ENCODE assay signal across 18 cellular contexts in genomic region chr15:36879568-36880225, GRCh38.
DNase-seq lines count a peak whose midpoint lies in the region; ATAC-seq and TF ChIP-seq lines count a peak whose summit lies in the region.
"Had no signal": no experiment of that assay in that cellular context is flagged by ENCODE, and none has a peak within 500 bp of the region (broad histone marks: within the 10 kb centered on the region; RNA-seq: fewer than 3 reads in every experiment).

No MANE protein-coding gene starts in this region.

- H3K4me3 ChIP-seq in HUES6 (ENCODE audit: low read depth, low read length) (peak overlapping the region; percentile 57), ectodermal cell (ENCODE audit: insufficient read depth, low read depth, low read length) (peak overlapping the region; percentile 29), retinal pigment epithelial cell (ENCODE audit: low read length) (peak overlapping the region; percentile 46)
- H3K4me3 ChIP-seq: thyroid gland had no signal

- peak; percentile 77 for DNase-seq in left kidney (ENCODE audit: low read depth, low spot score)
- DNase-seq in retinal pigment epithelial cell (ENCODE audit: low read depth): no peak
- DNase-seq in NCI-H1930 (lab: John Stamatoyannopoulos, UW): no peak
- DNase-seq: activated naive CD8-positive, alpha-beta T cell treated with anti-CD3 and anti-CD28 coated beads for 36 hours; CD4-positive, alpha-beta T cell; GDM1; MV-4-11; naive B cell; NCI-H187 treated with DMSO at 0.1 percent for 48 hours; stimulated activated CD4-positive, alpha-beta T cell treated with anti-CD3 and anti-CD28 coated beads, Interleukin-2, amount 100 ng/mL, for 48 hours; stimulated activated naive CD4-positive, alpha-beta T cell treated with Interleukin-2 at 50 U/mL for 16 hours; thyroid gland had no signal

- H3K27me3 ChIP-seq in HUES6 (ENCODE audit: control insufficient read depth, insufficient read depth, low read length) (peaks cover 92% of the 10 kb centered on the region), ectodermal cell (ENCODE audit: control insufficient read depth, insufficient read depth, low read length, poor library complexity, severe bottlenecking) (peaks cover 78% of the 10 kb centered on the region)

- H3K9ac ChIP-seq in HUES6 (ENCODE audit: low read length): no peak overlapping the region
- H3K9ac ChIP-seq: KMS-11 had no signal

- H3K36me3 ChIP-seq in HUES6 (ENCODE audit: control insufficient read depth, insufficient read depth, low read length) (no peaks in the 10 kb centered on the region), ectodermal cell (ENCODE audit: control insufficient read depth, insufficient read depth, low read length) (no peaks in the 10 kb centered on the region)
- H3K36me3 ChIP-seq: thyroid gland had no signal

- H3K9me3 ChIP-seq in HUES6 (ENCODE audit: control insufficient read depth, insufficient read depth, low read depth, low read length): no peaks in the 10 kb centered on the region
- peaks cover 3% of the 10 kb centered on the region for H3K9me3 ChIP-seq in ectodermal cell (ENCODE audit: control insufficient read depth, low read length)
- H3K9me3 ChIP-seq: thyroid gland had no signal

- WGBS in ectodermal cell, 2 experiments: 6 to 9% methylated on average over 25 of the region's 25 CpGs

- ATAC-seq in HG03432 (IDR thresholded peaks at IDR 0.05; ENCODE audit: unreplicated experiment): no peak
- ATAC-seq in GM21515 (IDR thresholded peaks at IDR 0.05; ENCODE audit: unreplicated experiment): no peak
- ATAC-seq: activated CD4-positive, CD25-positive, alpha-beta regulatory T cell treated with anti-CD3 and anti-CD28 coated beads, Interleukin-2, amount 50 U/mL, for 24 hours had no signal

- no peak for TF ChIP-seq CTCF in retinal pigment epithelial cell (conservative IDR thresholded peaks at IDR 0.05; ENCODE audit: low read depth, low read length)

- H3K4me1 ChIP-seq in HUES6 (ENCODE audit: control insufficient read depth, insufficient read depth, low read length) (peaks cover 53% of the 10 kb centered on the region), ectodermal cell (ENCODE audit: control insufficient read depth, insufficient read depth, low read length) (peaks cover 56% of the 10 kb centered on the region)

- H3K27ac ChIP-seq in HUES6 (ENCODE audit: low read depth, low read length): no peak overlapping the region
- H3K27ac ChIP-seq in ectodermal cell (ENCODE audit: insufficient read depth, low read depth, low read length, poor library complexity, severe bottlenecking): no peak overlapping the region
- H3K27ac ChIP-seq: KMS-11, thyroid gland had no signal
